8 cellular contexts compared by ENCODE assay signal in genomic region chr11:67390947-67391303, GRCh38. TPM values are rescaled to one million over a fixed set of nuclear protein-coding genes. Genes with fewer than 3 reads are reported as not detected.
DNase-seq lines count a peak whose midpoint lies in the region; ATAC-seq and TF ChIP-seq lines count a peak whose summit lies in the region.

No MANE protein-coding gene starts in this region.

- no peak for TF ChIP-seq CTCF in GM12864 (IDR thresholded peaks at IDR 0.05; ENCODE audit: low read depth, low read length, missing control alignments)
- TF ChIP-seq CTCF in fibroblast of villous mesenchyme (IDR thresholded peaks at IDR 0.05; ENCODE audit: insufficient read depth, low read depth, low read length) = no peak
- no peak for TF ChIP-seq CTCF in retinal pigment epithelial cell (conservative IDR thresholded peaks at IDR 0.05; ENCODE audit: low read depth, low read length)

- H3K4me3 Mint-ChIP-seq in T-helper 17 cell = peak overlapping the region; percentile 88

- peak overlapping the region; percentile 78 for H3K27ac Mint-ChIP-seq in T-helper 17 cell

- no peaks in the 10 kb centered on the region for H3K27me3 Mint-ChIP-seq in T-helper 17 cell

- peaks cover 28% of the 10 kb centered on the region for H3K4me1 Mint-ChIP-seq in T-helper 17 cell

- peak overlapping the region; percentile 95 for H3K4me3 ChIP-seq in GM12864 (ENCODE audit: low read depth, low read length)
- H3K4me3 ChIP-seq in fibroblast of villous mesenchyme (ENCODE audit: low read depth, low read length) = peak overlapping the region; percentile 88
- H3K4me3 ChIP-seq in retinal pigment epithelial cell (ENCODE audit: low read length) = peak overlapping the region; percentile 62

- no peak for DNase-seq in GM12864 (ENCODE audit: low read depth)
- no peak for DNase-seq in T-helper 17 cell
- DNase-seq in fibroblast of villous mesenchyme (ENCODE audit: low read depth) = no peak
- DNase-seq in retinal pigment epithelial cell (ENCODE audit: low read depth) = no peak
- no peak for DNase-seq in erythroblast (lab: John Stamatoyannopoulos, UW)
- DNase-seq in H4 (ENCODE audit: low spot score) = no peak

- no peak for TF ChIP-seq POLR2A in erythroblast (IDR thresholded peaks at IDR 0.05; ENCODE audit: low read length)

- no peaks in the 10 kb centered on the region for H3K9me3 ChIP-seq in T-helper 17 cell (ENCODE audit: control insufficient read depth, low read length, poor library complexity, severe bottlenecking)

- ATAC-seq in T-helper 17 cell (no peak), GM18868 (IDR thresholded peaks at IDR 0.05; ENCODE audit: unreplicated experiment) (no peak), HG02981 (IDR thresholded peaks at IDR 0.05; ENCODE audit: unreplicated experiment) (no peak)

- peaks cover 3% of the 10 kb centered on the region for H3K36me3 Mint-ChIP-seq in T-helper 17 cell (ENCODE audit: low read depth)

RNA-seq across cellular contexts. Expression of gene RAD9A, which starts 0.9 kb away (rescaled TPM):
- 10 to 100 TPM; 21.5 to 40.5 TPM for total RNA-seq in T-helper 17 cell
- 4.3 and 6.4 TPM in 2 replicates for total RNA-seq in fibroblast of villous mesenchyme
- 7.3 and 8.3 TPM in 2 replicates for total RNA-seq in H4 (2014; rRNA removed; shearing (Covaris generic))

RNA-seq across cellular contexts. Expression of gene PPP1CA, which starts 10.7 kb away (rescaled TPM):
- total RNA-seq in T-helper 17 cell (100 to 1,000 TPM; 133 to 146 TPM), fibroblast of villous mesenchyme (172 and 202 TPM in 2 replicates)
- total RNA-seq in H4 (2014; rRNA removed; shearing (Covaris generic)) = 212 and 231 TPM in 2 replicates

RNA-seq across cellular contexts. Expression of gene TBC1D10C, which starts 13.0 kb away (rescaled TPM):
- 100 to 1,000 TPM; 251 to 262 TPM for total RNA-seq in T-helper 17 cell
- total RNA-seq in fibroblast of villous mesenchyme = not detected in 2 replicates
- not detected in 2 replicates for total RNA-seq in H4 (2014; rRNA removed; shearing (Covaris generic))

RNA-seq across cellular contexts. Expression of gene CLCF1, which starts 17.5 kb away (rescaled TPM):
- 1 to 10 TPM; 7.3 to 7.5 TPM for total RNA-seq in T-helper 17 cell
- total RNA-seq in fibroblast of villous mesenchyme = 3.5 and 4.7 TPM in 2 replicates
- 7.0 and 8.3 TPM in 2 replicates for total RNA-seq in H4 (2014; rRNA removed; shearing (Covaris generic))

RNA-seq across cellular contexts. Expression of gene CARNS1, which starts 24.6 kb away (rescaled TPM):
- total RNA-seq in T-helper 17 cell (1 to 10 TPM; 4.5 to 7.5 TPM), fibroblast of villous mesenchyme (not detected in 2 replicates)
- total RNA-seq in H4 (2014; rRNA removed; shearing (Covaris generic)) = not detected in 2 replicates

Comparison
In these comparisons a context has a peak if more than half of its experiments do, and no peak if none do; other contexts are left out.
1. RNA of gene TBC1D10C, which starts 13.0 kb away (total RNA-seq): 251 to 262 TPM in T-helper 17 cell; not detected in fibroblast of villous mesenchyme and not detected in H4; every median in the first group is over 100 times any median in the second.
2. Peak in every context shown above with its lines, with median percentiles within 50 percentile points of each other: H3K4me3 ChIP-seq.